ENCODE assay signal across 16 cellular contexts in genomic region chr18:79327199-79327545, GRCh38.
A peak's percentile ranks its signal among the peaks of the same experiment; 100 is the strongest.
DNase-seq lines count a peak whose midpoint lies in the region; ATAC-seq and TF ChIP-seq lines count a peak whose summit lies in the region.
"Had no signal": no experiment of that assay in that cellular context is flagged by ENCODE, and none has a peak within 500 bp of the region (broad histone marks: within the 10 kb centered on the region; RNA-seq: fewer than 3 reads in every experiment).

No MANE protein-coding gene starts in this region.

- peak; percentile 73 for ATAC-seq in activated CD8-positive, alpha-beta T cell treated with anti-CD3 and anti-CD28 coated beads for 36 hours
- ATAC-seq: GM12878 had no signal

- no peaks in the 10 kb centered on the region for H3K79me1 ChIP-seq in trophoblast cell (ENCODE audit: low read length)

- no peak overlapping the region for H4K91ac ChIP-seq in trophoblast cell (ENCODE audit: low read depth, low read length)

- H2AK5ac ChIP-seq in trophoblast cell (ENCODE audit: low read length), result no peak overlapping the region

- no peak overlapping the region for H2BK12ac ChIP-seq in trophoblast cell (ENCODE audit: low read length)

- H3K27me3 Mint-ChIP-seq in activated T-cell treated with anti-CD3 and anti-CD28 coated beads, Interleukin-2, amount 50 U/mL, for 24 hours, result no peaks in the 10 kb centered on the region
- H3K27me3 Mint-ChIP-seq in activated CD8-positive, alpha-beta T cell treated with anti-CD3 and anti-CD28 coated beads for 36 hours, result no peaks in the 10 kb centered on the region
- H3K27me3 Mint-ChIP-seq in chondrocyte (ENCODE audit: low read depth), result no peaks in the 10 kb centered on the region
- H3K27me3 Mint-ChIP-seq: IgD-negative memory B cell had no signal

- peak overlapping the region; percentile 76 for H3K27ac Mint-ChIP-seq in activated T-cell treated with anti-CD3 and anti-CD28 coated beads, Interleukin-2, amount 50 U/mL, for 24 hours
- peak overlapping the region; percentile 47 for H3K27ac Mint-ChIP-seq in activated CD8-positive, alpha-beta T cell treated with anti-CD3 and anti-CD28 coated beads for 36 hours
- H3K27ac Mint-ChIP-seq in chondrocyte (ENCODE audit: unreplicated experiment), result peak overlapping the region; percentile 0

- peaks cover 3 to 4% of the 10 kb centered on the region in 2 experiments for H3K36me3 ChIP-seq in trophoblast cell (ENCODE audit: control insufficient read depth in 1 of 2, insufficient read depth in 2 of 2, low read length in 2 of 2)

- H2AFZ ChIP-seq in trophoblast cell (ENCODE audit: insufficient read depth, low read length, poor library complexity), result no peak overlapping the region

- H3K27me3 ChIP-seq in trophoblast cell (ENCODE audit: insufficient read depth, low read length), result no peaks in the 10 kb centered on the region

- no CpG with 5 or more reads among the region's 12 CpGs for WGBS in trophoblast cell (ENCODE audit: extremely low coverage, insufficient coverage, insufficient read length)

- DNase-seq in activated T-cell treated with anti-CD3 and anti-CD28 coated beads, Interleukin-2, amount 50 U/mL, for 24 hours, result no peak
- no peak for DNase-seq in activated T-cell treated with anti-CD3 and anti-CD28 coated beads for 4 hours
- peak; percentile 32 for DNase-seq in activated CD8-positive, alpha-beta T cell treated with anti-CD3 and anti-CD28 coated beads for 36 hours
- DNase-seq in chondrocyte (ENCODE audit: low spot score), result no peak
- DNase-seq in trophoblast cell, result no peak
- no peak for DNase-seq in foreskin melanocyte
- no peak for DNase-seq in dermis blood vessel endothelial cell
- DNase-seq in SIG-M5 (lab: John Stamatoyannopoulos, UW), result no peak
- DNase-seq: C1 segment of cervical spinal cord, HCEC 1CT, NCI-H1436, NCI-H2081, NCI-H226, NCI-H526 treated with DMSO at 0.1 percent for 48 hours had no signal

- H3K4me3 Mint-ChIP-seq in activated T-cell treated with anti-CD3 and anti-CD28 coated beads, Interleukin-2, amount 50 U/mL, for 24 hours, result no peak overlapping the region
- no peak overlapping the region for H3K4me3 Mint-ChIP-seq in activated CD8-positive, alpha-beta T cell treated with anti-CD3 and anti-CD28 coated beads for 36 hours
- H3K4me3 Mint-ChIP-seq in chondrocyte (ENCODE audit: unreplicated experiment), result no peak overlapping the region

- no peak overlapping the region for H2BK120ac ChIP-seq in trophoblast cell (ENCODE audit: insufficient read depth, low read length, poor library complexity)

- no peak overlapping the region for H3K4me2 ChIP-seq in trophoblast cell (ENCODE audit: low read length)

- POLR2A ChIA-PET in activated CD8-positive, alpha-beta T cell treated with anti-CD3 and anti-CD28 coated beads for 36 hours (lab: Charles Lee), result interaction anchor here (1.0 kb wide), 1 partner anchor 12 kb away, joined by 3 read pairs; no protein-coding TSS in a partner anchor

- H3K4me1 ChIP-seq in trophoblast cell (ENCODE audit: control insufficient read depth in 1 of 2, insufficient read depth in 2 of 2, low read length in 2 of 2), result peaks cover 0 to 2% of the 10 kb centered on the region in 2 experiments

- no peak overlapping the region for H3K9ac ChIP-seq in trophoblast cell (ENCODE audit: low read length)

- no peak overlapping the region for H3K18ac ChIP-seq in trophoblast cell (ENCODE audit: low read length)

- CTCF ChIA-PET in activated CD8-positive, alpha-beta T cell treated with anti-CD3 and anti-CD28 coated beads for 36 hours (lab: Charles Lee), result no interaction called here

- no peaks in the 10 kb centered on the region for H3K79me2 ChIP-seq in trophoblast cell (ENCODE audit: control insufficient read depth, insufficient read depth, low read length, poor library complexity)

- peaks cover 59% of the 10 kb centered on the region for H3K36me3 Mint-ChIP-seq in activated T-cell treated with anti-CD3 and anti-CD28 coated beads, Interleukin-2, amount 50 U/mL, for 24 hours (ENCODE audit: low read depth)
- H3K36me3 Mint-ChIP-seq in activated CD8-positive, alpha-beta T cell treated with anti-CD3 and anti-CD28 coated beads for 36 hours (ENCODE audit: low read depth), result peaks cover 15% of the 10 kb centered on the region
- H3K36me3 Mint-ChIP-seq in chondrocyte (ENCODE audit: low read depth), result peaks cover 6% of the 10 kb centered on the region

- H3K27ac ChIP-seq in trophoblast cell (ENCODE audit: low read depth, low read length), result no peak overlapping the region

- H3K4ac ChIP-seq in trophoblast cell (ENCODE audit: low read depth, low read length), result no peak overlapping the region

- no peak overlapping the region for H4K12ac ChIP-seq in trophoblast cell (ENCODE audit: low read depth, low read length)

- TF ChIP-seq CTCF in activated CD8-positive, alpha-beta T cell treated with anti-CD3 and anti-CD28 coated beads for 36 hours (IDR thresholded peaks at IDR 0.05), result no peak
- no peak for TF ChIP-seq CTCF in chondrocyte (IDR thresholded peaks at IDR 0.05)

- H3K4me1 Mint-ChIP-seq in activated T-cell treated with anti-CD3 and anti-CD28 coated beads, Interleukin-2, amount 50 U/mL, for 24 hours (ENCODE audit: low read depth), result peaks cover 8% of the 10 kb centered on the region
- H3K4me1 Mint-ChIP-seq in activated CD8-positive, alpha-beta T cell treated with anti-CD3 and anti-CD28 coated beads for 36 hours (ENCODE audit: low read depth), result peaks cover 11% of the 10 kb centered on the region
- peaks cover 9% of the 10 kb centered on the region for H3K4me1 Mint-ChIP-seq in chondrocyte (ENCODE audit: low read depth)
- H3K4me1 Mint-ChIP-seq: IgD-negative memory B cell had no signal

- H3K23ac ChIP-seq in trophoblast cell (ENCODE audit: low read length), result no peak overlapping the region

- H2BK5ac ChIP-seq in trophoblast cell (ENCODE audit: low read depth, low read length, poor library complexity), result no peak overlapping the region

- H3K14ac ChIP-seq in trophoblast cell (ENCODE audit: low read length), result no peak overlapping the region

- intact Hi-C loops in activated CD8-positive, alpha-beta T cell treated with anti-CD3 and anti-CD28 coated beads for 36 hours (cut with micrococcal nuclease), result no loop called here

- peaks cover 9% of the 10 kb centered on the region for H3K9me3 ChIP-seq in trophoblast cell (ENCODE audit: insufficient read depth, low read depth, low read length)

- H3K9me3 Mint-ChIP-seq in activated T-cell treated with anti-CD3 and anti-CD28 coated beads, Interleukin-2, amount 50 U/mL, for 24 hours, result peaks cover 3% of the 10 kb centered on the region
- peaks cover 6% of the 10 kb centered on the region for H3K9me3 Mint-ChIP-seq in activated CD8-positive, alpha-beta T cell treated with anti-CD3 and anti-CD28 coated beads for 36 hours
- H3K9me3 Mint-ChIP-seq in chondrocyte (ENCODE audit: low read depth), result no peaks in the 10 kb centered on the region

- peak overlapping the region; percentile 33 for H3K4me3 ChIP-seq in trophoblast cell (ENCODE audit: low read depth, low read length)
- H3K4me3 ChIP-seq: GM12878 had no signal

- no peak overlapping the region for H4K8ac ChIP-seq in trophoblast cell (ENCODE audit: low read depth, low read length)

Comparison
In these comparisons a context has a peak if more than half of its experiments do, and no peak if none do; other contexts are left out.
1. H3K27ac Mint-ChIP-seq: peak in every context shown above with its lines; median percentile 76 in activated T-cell treated with anti-CD3 and anti-CD28 coated beads, Interleukin-2, amount 50 U/mL, for 24 hours; 47 in activated CD8-positive, alpha-beta T cell treated with anti-CD3 and anti-CD28 coated beads for 36 hours; 0 in chondrocyte.